In the genomic region with DNA sequence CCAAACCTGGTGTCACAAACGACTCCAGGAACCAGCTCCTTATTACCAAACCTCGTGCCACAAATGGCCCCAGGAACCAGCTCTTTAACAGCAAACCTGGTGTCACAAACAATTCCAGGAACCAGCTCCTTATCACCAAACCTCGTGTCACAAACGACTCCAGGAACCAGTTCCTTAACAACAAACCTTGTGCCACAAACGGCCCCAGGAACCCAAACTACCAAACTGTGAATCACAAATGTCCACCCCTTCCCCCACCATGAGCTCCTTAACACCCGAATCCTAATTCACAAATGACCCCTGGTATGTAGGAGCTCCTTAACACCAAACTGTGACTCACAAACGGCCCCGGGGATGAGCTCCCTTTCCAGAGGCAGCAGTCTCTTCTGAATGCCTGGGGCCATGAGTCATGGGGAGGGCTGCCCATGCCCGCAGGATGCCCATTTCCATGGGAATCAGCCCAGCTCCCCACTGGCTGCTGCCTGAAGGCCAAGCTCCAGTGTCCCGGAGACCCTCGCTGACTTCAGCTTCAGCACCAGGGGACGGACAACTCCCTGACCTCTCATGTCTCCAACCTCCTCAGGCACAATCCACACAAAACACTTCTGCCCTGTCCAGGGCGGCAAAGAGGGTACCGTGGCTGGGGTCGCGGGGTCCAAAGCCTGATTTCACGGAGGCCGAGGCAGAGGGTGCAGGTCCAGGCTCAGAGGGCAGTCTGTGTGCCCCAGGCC, we compare ENCODE assay signal across 9 cellular contexts.
DNase-seq lines count a peak whose midpoint lies in the region; ATAC-seq, FAIRE-seq and TF ChIP-seq lines count a peak whose summit lies in the region.
"Had no signal": no experiment of that assay in that cellular context is flagged by ENCODE, and none has a peak within 500 bp of the region (broad histone marks: within the 10 kb centered on the region; RNA-seq: fewer than 3 reads in every experiment).

No MANE protein-coding gene starts in this region.

- H3K9me3 ChIP-seq in PC-3 (ENCODE audit: low read length) (no peaks in the 10 kb centered on the region), endothelial cell of umbilical vein (replicated peaks; ENCODE audit: control insufficient read depth, insufficient read depth, low read length) (no peaks in the 10 kb centered on the region), skeletal muscle satellite cell (replicated peaks; ENCODE audit: low read length) (no peaks in the 10 kb centered on the region), ascending aorta (peaks cover 0 to 10% of the 10 kb centered on the region in 2 donors)

- dilution Hi-C loops in endothelial cell of umbilical vein (cut with MboI; ENCODE audit: extremely low pct_ligation_motif_present, low sequenced_read_pairs) = no loop called here

- H3K9me3 Mint-ChIP-seq in activated CD8-positive, alpha-beta memory T cell treated with anti-CD3 and anti-CD28 coated beads, Interleukin-2, amount 10 ng/mL, durations not matched to agents 7 days and 5 days (ENCODE audit: low read depth) = peaks cover 10% of the 10 kb centered on the region
- H3K9me3 Mint-ChIP-seq in progenitor cell of endocrine pancreas (ENCODE audit: low read depth) = peaks cover 5% of the 10 kb centered on the region

- H3K4me3 Mint-ChIP-seq in activated CD8-positive, alpha-beta memory T cell treated with anti-CD3 and anti-CD28 coated beads, Interleukin-2, amount 10 ng/mL, durations not matched to agents 7 days and 5 days = no peak overlapping the region
- no peak overlapping the region for H3K4me3 Mint-ChIP-seq in progenitor cell of endocrine pancreas (ENCODE audit: low read depth)

- peaks cover 61% of the 10 kb centered on the region for H3K4me1 Mint-ChIP-seq in activated CD8-positive, alpha-beta memory T cell treated with anti-CD3 and anti-CD28 coated beads, Interleukin-2, amount 10 ng/mL, durations not matched to agents 7 days and 5 days
- H3K4me1 Mint-ChIP-seq in progenitor cell of endocrine pancreas (ENCODE audit: low read depth) = no peaks in the 10 kb centered on the region

- H3K4me3 ChIP-seq in PC-3 (ENCODE audit: low read length) (no peak overlapping the region), endothelial cell of umbilical vein (replicated peaks in 1 of 3; ENCODE audit: insufficient read depth in 1 of 3, low read depth in 1 of 3, low read length in 3 of 3) (no peak overlapping the region), skeletal muscle satellite cell (ENCODE audit: low read length) (peak overlapping the region; percentile 27), ascending aorta (no peak overlapping the region)

- POLR2A ChIA-PET in PC-3 (lab: Charles Lee; ENCODE audit: unreplicated experiment) (interaction anchor here (0.5 to 0.6 kb wide), 3 partner anchors 135 to 328 kb away, joined by 5 to 12 read pairs (median 12); no protein-coding TSS in a partner anchor), endothelial cell of umbilical vein (lab: Charles Lee) (no interaction called here)

- no peaks in the 10 kb centered on the region for H3K9me2 ChIP-seq in PC-3 (replicated peaks; ENCODE audit: low read length)

- 0 out of 2 replicates have a peak overlapping the region, but pooled peaks have one; percentile 32 for H3K9ac ChIP-seq in PC-3 (ENCODE audit: low read length)
- no peak overlapping the region for H3K9ac ChIP-seq in endothelial cell of umbilical vein (replicated peaks; ENCODE audit: extremely low read depth, insufficient read depth, low read length)
- H3K9ac ChIP-seq in skeletal muscle satellite cell (ENCODE audit: low read depth, low read length) = peak overlapping the region; percentile 42

- peak overlapping the region; percentile 82 for H3K27ac Mint-ChIP-seq in activated CD8-positive, alpha-beta memory T cell treated with anti-CD3 and anti-CD28 coated beads, Interleukin-2, amount 10 ng/mL, durations not matched to agents 7 days and 5 days
- H3K27ac Mint-ChIP-seq in progenitor cell of endocrine pancreas = no peak overlapping the region

- H3F3A ChIP-seq in PC-3 (ENCODE audit: low read length, unreplicated experiment) = no peaks in the 10 kb centered on the region

- H3K79me2 ChIP-seq in PC-3 (ENCODE audit: low read length) (no peaks in the 10 kb centered on the region), endothelial cell of umbilical vein (ENCODE audit: control insufficient read depth, insufficient read depth, low read length) (no peaks in the 10 kb centered on the region)

- H3K4me2 ChIP-seq in PC-3 (ENCODE audit: low read length) (peak overlapping the region; percentile 16), endothelial cell of umbilical vein (ENCODE audit: insufficient read depth, low read length) (no peak overlapping the region), skeletal muscle satellite cell (ENCODE audit: low read length) (peak overlapping the region; percentile 66)

- H3K36me3 ChIP-seq in PC-3 (ENCODE audit: low read depth, low read length) (peaks cover 7% of the 10 kb centered on the region; the same call in 1 of the 2 replicates), endothelial cell of umbilical vein (ENCODE audit: control insufficient read depth in 2 of 2, extremely low read depth in 1 of 2, insufficient read depth in 2 of 2, low read length in 2 of 2) (no peaks in the 10 kb centered on the region), skeletal muscle satellite cell (ENCODE audit: insufficient read depth, low read length) (peaks cover 8% of the 10 kb centered on the region), ascending aorta (peaks cover 5 to 14% of the 10 kb centered on the region in 2 donors)

- no peak for TF ChIP-seq CTCF in PC-3 (conservative IDR thresholded peaks at IDR 0.05; ENCODE audit: low read depth, low read length)
- no peak for TF ChIP-seq CTCF in endothelial cell of umbilical vein (IDR thresholded peaks at IDR 0.05; ENCODE audit: extremely low read depth in 1 of 2, insufficient read depth in 1 of 2, low read depth in 1 of 2, low read length in 2 of 2)
- no peak for TF ChIP-seq CTCF in progenitor cell of endocrine pancreas (IDR thresholded peaks at IDR 0.05; ENCODE audit: unreplicated experiment)
- no peak for TF ChIP-seq CTCF in ascending aorta (IDR thresholded peaks at IDR 0.05)

- DNase-seq in activated CD8-positive, alpha-beta memory T cell treated with anti-CD3 and anti-CD28 coated beads, Interleukin-2, amount 10 ng/mL, durations not matched to agents 7 days and 5 days = peak; percentile 62
- DNase-seq in activated CD8-positive, alpha-beta memory T cell treated with anti-CD3 and anti-CD28 coated beads for 24 hours = no peak
- DNase-seq in PC-3 (peak; percentile 88), endothelial cell of umbilical vein (ENCODE audit: low read depth, low spot score) (peak; percentile 47), NCI-H2029 treated with DMSO at 0.1 percent for 48 hours (lab: John Stamatoyannopoulos, UW) (no peak), progenitor cell of endocrine pancreas (ENCODE audit: low spot score, unreplicated experiment) (no peak), ascending aorta (ENCODE audit: low spot score in 2 of 2) (no peak)
- DNase-seq: left colon had no signal

- no peak for TF ChIP-seq POLR2A in endothelial cell of umbilical vein (IDR thresholded peaks at IDR 0.05; ENCODE audit: low read depth, low read length)

- H3K36me3 Mint-ChIP-seq in activated CD8-positive, alpha-beta memory T cell treated with anti-CD3 and anti-CD28 coated beads, Interleukin-2, amount 10 ng/mL, durations not matched to agents 7 days and 5 days = peaks cover 22% of the 10 kb centered on the region
- H3K36me3 Mint-ChIP-seq in progenitor cell of endocrine pancreas (ENCODE audit: insufficient read depth) = peaks cover 8% of the 10 kb centered on the region

- no peaks in the 10 kb centered on the region for H3K9me1 ChIP-seq in endothelial cell of umbilical vein (replicated peaks; ENCODE audit: control insufficient read depth, extremely low read depth, insufficient read depth, low read length)

- no peaks in the 10 kb centered on the region for H3K27me3 ChIP-seq in PC-3 (ENCODE audit: low read length)
- H3K27me3 ChIP-seq in endothelial cell of umbilical vein (ENCODE audit: control insufficient read depth in 2 of 2, insufficient read depth in 2 of 2, low read length in 2 of 2) = no peaks in the 10 kb centered on the region
- no peaks in the 10 kb centered on the region for H3K27me3 ChIP-seq in skeletal muscle satellite cell (ENCODE audit: control insufficient read depth, insufficient read depth, low read length)
- H3K27me3 ChIP-seq in ascending aorta = no peaks in the 10 kb centered on the region

- H2AFZ ChIP-seq in PC-3 (ENCODE audit: low read length) (no peak overlapping the region; the same call in 1 of the 2 replicates), endothelial cell of umbilical vein (ENCODE audit: low read depth, low read length) (no peak overlapping the region)

- H4K20me1 ChIP-seq in PC-3 (ENCODE audit: low read length) = no peaks in the 10 kb centered on the region
- no peaks in the 10 kb centered on the region for H4K20me1 ChIP-seq in endothelial cell of umbilical vein (replicated peaks; ENCODE audit: control insufficient read depth, extremely low read depth, insufficient read depth, low read length)

- H3K27me3 Mint-ChIP-seq in activated CD8-positive, alpha-beta memory T cell treated with anti-CD3 and anti-CD28 coated beads, Interleukin-2, amount 10 ng/mL, durations not matched to agents 7 days and 5 days = no peaks in the 10 kb centered on the region
- no peaks in the 10 kb centered on the region for H3K27me3 Mint-ChIP-seq in progenitor cell of endocrine pancreas

- H3K4me1 ChIP-seq in PC-3 (ENCODE audit: insufficient read depth, low read length) (peaks cover 19% of the 10 kb centered on the region), endothelial cell of umbilical vein (ENCODE audit: control insufficient read depth, extremely low read depth, insufficient read depth, low read length) (no peaks in the 10 kb centered on the region), skeletal muscle satellite cell (ENCODE audit: control insufficient read depth, insufficient read depth, low read length) (peaks cover 22% of the 10 kb centered on the region), ascending aorta (no peaks in the 10 kb centered on the region)

- H3K27ac ChIP-seq in PC-3 (ENCODE audit: low read length) (peak overlapping the region; percentile 72), endothelial cell of umbilical vein (ENCODE audit: insufficient read depth, low read depth, low read length) (no peak overlapping the region), ascending aorta (no peak overlapping the region)

- ATAC-seq in activated CD8-positive, alpha-beta memory T cell treated with anti-CD3 and anti-CD28 coated beads, Interleukin-2, amount 10 ng/mL, durations not matched to agents 7 days and 5 days = peak; percentile 24
- ATAC-seq in PC-3 = peak; percentile 86
- ATAC-seq: left colon had no signal

- no TSS peak for BruUV-seq in PC-3 (replicated peaks; lab: Mats Ljungman, UMichigan)
- no TSS peak for BruUV-seq in endothelial cell of umbilical vein (replicated peaks; lab: Mats Ljungman, UMichigan)

- intact Hi-C loops in PC-3 (cut with micrococcal nuclease) (no loop called here), endothelial cell of umbilical vein (cut with micrococcal nuclease) (no loop called here), ascending aorta (cut with DNase I) (no loop called here)

- FAIRE-seq in endothelial cell of umbilical vein (lab: Jason Lieb, UNC) = peak; percentile 67

- CTCF ChIA-PET in activated CD8-positive, alpha-beta memory T cell treated with anti-CD3 and anti-CD28 coated beads, Interleukin-2, amount 10 ng/mL, durations not matched to agents 7 days and 5 days (lab: Charles Lee) = interaction anchor here (0.7 to 0.9 kb wide), 2 partner anchors 57 to 274 kb away, joined by 3 read pairs; no protein-coding TSS in a partner anchor
- CTCF ChIA-PET in PC-3 (lab: Charles Lee) = interaction anchor here (0.5 to 0.8 kb wide), 2 partner anchors 219 to 465 kb away, joined by 4 read pairs; no protein-coding TSS in a partner anchor
- CTCF ChIA-PET in endothelial cell of umbilical vein (lab: Charles Lee) = interaction anchor here (2.0 kb wide), 1 partner anchor 12 kb away, joined by 7 read pairs; no protein-coding TSS in a partner anchor

Comparison
In these comparisons a context has a peak if more than half of its experiments do, and no peak if none do; other contexts are left out.
1. DNase-seq: peak in activated CD8-positive, alpha-beta memory T cell treated with anti-CD3 and anti-CD28 coated beads, Interleukin-2, amount 10 ng/mL, durations not matched to agents 7 days and 5 days (single experiment), PC-3 (single experiment) and endothelial cell of umbilical vein (single experiment); none in activated CD8-positive, alpha-beta memory T cell treated with anti-CD3 and anti-CD28 coated beads for 24 hours (single experiment), NCI-H2029 treated with DMSO at 0.1 percent for 48 hours (single experiment), progenitor cell of endocrine pancreas (single experiment) and ascending aorta (0 of 2).